29 cellular contexts compared by ENCODE assay signal in the genomic region with DNA sequence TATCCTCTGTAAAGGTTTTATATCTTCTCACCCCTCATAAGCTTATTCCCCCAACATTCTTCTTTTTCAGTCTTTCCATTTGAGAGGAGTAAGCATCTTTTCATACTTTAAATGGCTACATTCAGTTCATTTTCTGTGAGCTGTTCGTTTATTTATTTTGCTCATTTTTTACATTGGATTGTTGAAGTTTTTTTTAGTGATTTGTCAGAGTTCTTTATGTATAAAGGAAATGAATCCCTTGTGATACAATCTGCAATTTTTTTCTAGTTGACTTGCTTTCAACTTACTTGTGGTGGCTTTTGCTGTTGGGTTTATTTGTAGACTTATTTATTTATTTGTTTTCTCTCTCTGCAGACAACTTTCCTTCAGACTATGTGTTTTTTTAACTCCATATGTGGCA.
DNase-seq lines count a peak whose midpoint lies in the region; ATAC-seq, FAIRE-seq and TF ChIP-seq lines count a peak whose summit lies in the region.
"Had no signal": no experiment of that assay in that cellular context is flagged by ENCODE, and none has a peak within 500 bp of the region (broad histone marks: within the 10 kb centered on the region; RNA-seq: fewer than 3 reads in every experiment).

No MANE protein-coding gene starts in this region.

- CTCF ChIA-PET in CD4-positive, alpha-beta T cell (lab: Charles Lee), result no interaction called here
- CTCF ChIA-PET in OCI-LY7 (lab: Charles Lee; ENCODE audit: unreplicated experiment) (interaction anchor here (1.0 to 1.2 kb wide), 2 partner anchors 319 to 322 kb away, joined by 3 to 5 read pairs; no protein-coding TSS in a partner anchor), endothelial cell of umbilical vein (lab: Charles Lee) (interaction anchor here (0.6 to 1.4 kb wide), 2 partner anchors 24 to 104 kb away, joined by 4 to 6 read pairs; no protein-coding TSS in a partner anchor)

- H3K4me1 ChIP-seq in OCI-LY7 (ENCODE audit: insufficient read depth, low read length, poor library complexity, severe bottlenecking), result peaks cover 84% of the 10 kb centered on the region
- peaks cover 5% of the 10 kb centered on the region for H3K4me1 ChIP-seq in endothelial cell of umbilical vein (ENCODE audit: control insufficient read depth, extremely low read depth, insufficient read depth, low read length)

- no peaks in the 10 kb centered on the region for H3K9me1 ChIP-seq in endothelial cell of umbilical vein (replicated peaks; ENCODE audit: control insufficient read depth, extremely low read depth, insufficient read depth, low read length)

- H3K36me3 ChIP-seq in OCI-LY7 (ENCODE audit: insufficient read depth, low read length) (no peaks in the 10 kb centered on the region), endothelial cell of umbilical vein (ENCODE audit: control insufficient read depth in 2 of 2, extremely low read depth in 1 of 2, insufficient read depth in 2 of 2, low read length in 2 of 2) (no peaks in the 10 kb centered on the region)
- H3K36me3 ChIP-seq: cardiac muscle cell, neural progenitor cell, sigmoid colon, upper lobe of left lung had no signal

- no peak for DNase-seq in CD4-positive, alpha-beta T cell
- DNase-seq in ELR (ENCODE audit: low read depth), result peak; percentile 42
- DNase-seq in OCI-LY7 (ENCODE audit: low spot score), result no peak
- DNase-seq in endothelial cell of umbilical vein (ENCODE audit: low read depth, low spot score), result peak; percentile 18
- no peak for DNase-seq in GM19240 (ENCODE audit: insufficient read length, low spot score)
- no peak for DNase-seq in RPMI8226
- DNase-seq in cortex of kidney (lab: John Stamatoyannopoulos, UW), result no peak
- no peak for DNase-seq in HPDE6-E6E7 (ENCODE audit: extremely low spot score)
- DNase-seq: activated naive CD4-positive, alpha-beta T cell treated with Interleukin-2 at 50 U/mL for 16 hours; activated T-cell treated with anti-CD3 and anti-CD28 coated beads, Interleukin-2, amount 50 U/mL, for 4 hours; amygdala; DMS53; H9; NCI-H1105; NCI-H1930; NCI-H345; NCI-H748 treated with DMSO at 0.1 percent for 48 hours; sigmoid colon; stimulated activated CD4-positive, alpha-beta T cell treated with anti-CD3 and anti-CD28 coated beads, Interleukin-15, amount 100 ng/mL, for 24 hours; stimulated activated CD8-positive, alpha-beta memory T cell treated with anti-CD3 and anti-CD28 coated beads, Interleukin-4, amount 100 ng/mL, for 48 hours; upper lobe of left lung had no signal

- no peaks in the 10 kb centered on the region for H3K79me2 ChIP-seq in OCI-LY7 (ENCODE audit: insufficient read depth, low read depth, low read length)
- H3K79me2 ChIP-seq in endothelial cell of umbilical vein (ENCODE audit: control insufficient read depth, insufficient read depth, low read length), result no peaks in the 10 kb centered on the region

- H3K4me2 ChIP-seq in OCI-LY7 (ENCODE audit: low read length) (peak overlapping the region; percentile 66), endothelial cell of umbilical vein (ENCODE audit: insufficient read depth, low read length) (no peak overlapping the region)

- no peaks in the 10 kb centered on the region for H3K36me3 Mint-ChIP-seq in CD4-positive, alpha-beta T cell (ENCODE audit: low read depth)
- H3K36me3 Mint-ChIP-seq: neural progenitor cell had no signal

- peak overlapping the region; percentile 44 for H3K4me3 ChIP-seq in OCI-LY7 (ENCODE audit: low read depth, low read length, poor library complexity, severe bottlenecking)
- H3K4me3 ChIP-seq in endothelial cell of umbilical vein (replicated peaks in 1 of 3; ENCODE audit: insufficient read depth in 1 of 3, low read depth in 1 of 3, low read length in 3 of 3), result no peak overlapping the region
- H3K4me3 ChIP-seq: cardiac muscle cell, lung, neural progenitor cell, sigmoid colon, upper lobe of left lung had no signal

- H3K9me2 ChIP-seq in OCI-LY7 (ENCODE audit: insufficient read depth, low read length), result no peaks in the 10 kb centered on the region

- no peak for ATAC-seq in CD4-positive, alpha-beta T cell (ENCODE audit: poor library complexity)
- ATAC-seq: activated T-cell treated with anti-CD3 and anti-CD28 coated beads, Interleukin-2, amount 50 U/mL, for 4 hours; Right ventricle myocardium inferior had no signal

- H3K4me1 Mint-ChIP-seq in CD4-positive, alpha-beta T cell (ENCODE audit: low read depth), result peaks cover 46% of the 10 kb centered on the region

- H3K27me3 Mint-ChIP-seq in CD4-positive, alpha-beta T cell, result no peaks in the 10 kb centered on the region
- H3K27me3 Mint-ChIP-seq: progenitor cell of endocrine pancreas had no signal

- H3K4me3 Mint-ChIP-seq in CD4-positive, alpha-beta T cell, result no peak overlapping the region
- H3K4me3 Mint-ChIP-seq: activated T-cell treated with anti-CD3 and anti-CD28 coated beads, Interleukin-2, amount 50 U/mL, for 4 hours; dendritic cell treated with granulocyte-macrophage colony-stimulating factor and Interleukin-4, amounts not matched to agents 40 ng/mL and 50 ng/mL, for 4 days; H9; neural progenitor cell had no signal

- TF ChIP-seq POLR2A in endothelial cell of umbilical vein (IDR thresholded peaks at IDR 0.05; ENCODE audit: low read depth, low read length), result no peak

- no peak overlapping the region for H3K9ac ChIP-seq in endothelial cell of umbilical vein (replicated peaks; ENCODE audit: extremely low read depth, insufficient read depth, low read length)
- H3K9ac ChIP-seq: neural progenitor cell had no signal

- H3K9me3 ChIP-seq in CD4-positive, alpha-beta T cell (ENCODE audit: control insufficient read depth, low read length), result no peaks in the 10 kb centered on the region
- no peaks in the 10 kb centered on the region for H3K9me3 ChIP-seq in OCI-LY7 (ENCODE audit: low read length)
- no peaks in the 10 kb centered on the region for H3K9me3 ChIP-seq in endothelial cell of umbilical vein (replicated peaks; ENCODE audit: control insufficient read depth, insufficient read depth, low read length)
- H3K9me3 ChIP-seq: sigmoid colon, upper lobe of left lung had no signal

- H3K27ac ChIP-seq in CD4-positive, alpha-beta T cell (ENCODE audit: low read depth, low read length), result no peak overlapping the region
- H3K27ac ChIP-seq in OCI-LY7 (ENCODE audit: low read depth, low read length, poor library complexity, severe bottlenecking) (peak overlapping the region; percentile 98), endothelial cell of umbilical vein (ENCODE audit: insufficient read depth, low read depth, low read length) (no peak overlapping the region)
- H3K27ac ChIP-seq: cardiac muscle cell, sigmoid colon, upper lobe of left lung had no signal

- no peak for TF ChIP-seq CTCF in CD4-positive, alpha-beta T cell (IDR thresholded peaks at IDR 0.05)
- TF ChIP-seq CTCF in OCI-LY7 (conservative IDR thresholded peaks at IDR 0.05; ENCODE audit: low read length) (no peak), endothelial cell of umbilical vein (IDR thresholded peaks at IDR 0.05; ENCODE audit: extremely low read depth in 1 of 2, insufficient read depth in 1 of 2, low read depth in 1 of 2, low read length in 2 of 2) (no peak)

- H4K20me1 ChIP-seq in OCI-LY7 (ENCODE audit: insufficient read depth, low read length) (no peaks in the 10 kb centered on the region), endothelial cell of umbilical vein (replicated peaks; ENCODE audit: control insufficient read depth, extremely low read depth, insufficient read depth, low read length) (no peaks in the 10 kb centered on the region)

- no peaks in the 10 kb centered on the region for H3K9me3 Mint-ChIP-seq in CD4-positive, alpha-beta T cell
- H3K9me3 Mint-ChIP-seq: activated T-cell treated with anti-CD3 and anti-CD28 coated beads, Interleukin-2, amount 50 U/mL, for 4 hours; dendritic cell treated with granulocyte-macrophage colony-stimulating factor and Interleukin-4, amounts not matched to agents 40 ng/mL and 50 ng/mL, for 4 days; H9; neural progenitor cell had no signal

- BruUV-seq in OCI-LY7 (replicated peaks; lab: Mats Ljungman, UMichigan), result no TSS peak
- BruUV-seq in endothelial cell of umbilical vein (replicated peaks; lab: Mats Ljungman, UMichigan), result no TSS peak

- POLR2A ChIA-PET in CD4-positive, alpha-beta T cell (lab: Charles Lee), result interaction anchor here (1.1 kb wide), 1 partner anchor 319 kb away, joined by 4 read pairs; no protein-coding TSS in a partner anchor
- POLR2A ChIA-PET in OCI-LY7 (lab: Charles Lee) (interaction anchor here (0.6 to 2.3 kb wide), 24 partner anchors 12 to 476 kb away, joined by 3 to 12 read pairs (median 3); a partner anchor contains a TSS), endothelial cell of umbilical vein (lab: Charles Lee) (no interaction called here)

- dilution Hi-C loops in endothelial cell of umbilical vein (cut with MboI; ENCODE audit: extremely low pct_ligation_motif_present, low sequenced_read_pairs), result no loop called here

- H3K27me3 ChIP-seq in CD4-positive, alpha-beta T cell (ENCODE audit: control insufficient read depth, insufficient read depth, low read length), result no peaks in the 10 kb centered on the region
- H3K27me3 ChIP-seq in endothelial cell of umbilical vein (ENCODE audit: control insufficient read depth in 2 of 2, insufficient read depth in 2 of 2, low read length in 2 of 2), result peaks cover 0 to 6% of the 10 kb centered on the region in 2 experiments
- H3K27me3 ChIP-seq: cardiac muscle cell, neural progenitor cell, upper lobe of left lung had no signal

- FAIRE-seq in endothelial cell of umbilical vein (lab: Jason Lieb, UNC), result no peak
- FAIRE-seq: GM12891, keratinocyte had no signal

- intact Hi-C loops in CD4-positive, alpha-beta T cell (cut with DNase I, micrococcal nuclease), result no loop called here
- intact Hi-C loops in OCI-LY7 (cut with micrococcal nuclease; ENCODE audit: unreplicated experiment), result loop anchor here (10.0 kb wide), 2 partner anchors 598 to 1232 kb away; a partner anchor contains a TSS
- intact Hi-C loops in endothelial cell of umbilical vein (cut with micrococcal nuclease), result no loop called here

- peak overlapping the region; percentile 86 for H2AFZ ChIP-seq in OCI-LY7 (ENCODE audit: low read length)
- no peak overlapping the region for H2AFZ ChIP-seq in endothelial cell of umbilical vein (ENCODE audit: low read depth, low read length)
- H2AFZ ChIP-seq: neural progenitor cell had no signal

- H3K27ac Mint-ChIP-seq in CD4-positive, alpha-beta T cell, result peak overlapping the region; percentile 75
- H3K27ac Mint-ChIP-seq: dendritic cell treated with granulocyte-macrophage colony-stimulating factor and Interleukin-4, amounts not matched to agents 40 ng/mL and 50 ng/mL, for 4 days; H9; neural progenitor cell; progenitor cell of endocrine pancreas had no signal

TF ChIP-seq in endothelial cell of umbilical vein, 7 proteins besides CTCF, POLR2A, EP300 and RAD21 (continues in another document):
- no peak for TF ChIP-seq POLR2AphosphoS5 (IDR thresholded peaks at IDR 0.05; ENCODE audit: insufficient read depth, low read depth, low read length)
- TF ChIP-seq, protein P1, sequence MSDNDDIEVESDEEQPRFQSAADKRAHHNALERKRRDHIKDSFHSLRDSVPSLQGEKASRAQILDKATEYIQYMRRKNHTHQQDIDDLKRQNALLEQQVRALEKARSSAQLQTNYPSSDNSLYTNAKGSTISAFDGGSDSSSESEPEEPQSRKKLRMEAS (IDR thresholded peaks at IDR 0.05; ENCODE audit: insufficient read depth, insufficient read length), result no peak
- no peak for TF ChIP-seq MYC (IDR thresholded peaks at IDR 0.05; ENCODE audit: low read depth, low read length)
- TF ChIP-seq FOS (IDR thresholded peaks at IDR 0.05; ENCODE audit: borderline replicate concordance, insufficient read depth, low read length), result peak; percentile 7
- TF ChIP-seq EZH2 (IDR thresholded peaks at IDR 0.05; ENCODE audit: borderline replicate concordance, low read depth, low read length, severe bottlenecking), result no peak

Comparison
In these comparisons a context has a peak if more than half of its experiments do, and no peak if none do; other contexts are left out.
1. DNase-seq: peak in ELR (single experiment) and endothelial cell of umbilical vein (single experiment); none in CD4-positive, alpha-beta T cell (0 of 10), OCI-LY7 (single experiment), GM19240 (single experiment), RPMI8226 (single experiment), cortex of kidney (single experiment) and HPDE6-E6E7 (single experiment).